In the genomic region with DNA sequence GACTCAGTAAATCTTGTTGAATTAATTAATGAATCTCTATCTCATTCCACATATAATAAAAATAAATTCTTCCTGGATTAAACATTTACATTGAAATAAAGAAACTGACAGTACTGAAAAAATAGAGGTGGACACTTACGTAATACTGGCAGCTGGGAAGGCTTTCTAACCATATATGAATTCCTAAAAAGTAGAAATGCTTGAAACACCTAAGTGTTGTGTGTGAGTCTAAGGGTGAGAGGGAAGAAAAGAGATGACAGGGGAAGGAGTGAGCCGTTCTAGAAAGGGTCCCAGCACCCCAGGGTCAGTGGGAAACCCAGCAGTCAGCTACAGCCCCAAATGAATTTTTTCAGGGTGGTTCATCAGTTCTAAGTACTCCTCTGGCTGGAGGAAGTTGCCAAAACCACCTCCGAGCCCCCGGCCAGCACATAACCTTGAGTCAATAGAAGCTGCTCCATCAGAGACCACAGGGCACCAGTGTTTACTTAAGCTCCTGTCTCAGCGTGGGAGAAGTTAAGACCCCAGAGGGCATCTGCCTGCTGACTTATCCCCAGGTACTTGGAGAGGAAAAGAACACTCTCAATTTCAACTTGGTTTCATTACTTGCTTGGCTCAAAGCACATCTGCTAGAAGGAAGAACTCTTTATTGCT, we compare ENCODE assay signal across 10 cellular contexts. TPM values are rescaled to one million over a fixed set of nuclear protein-coding genes. Genes with fewer than 3 reads are reported as not detected.
A peak's percentile ranks its signal among the peaks of the same experiment; 100 is the strongest.
DNase-seq lines count a peak whose midpoint lies in the region; ATAC-seq, FAIRE-seq and TF ChIP-seq lines count a peak whose summit lies in the region.
"Had no signal": no experiment of that assay in that cellular context is flagged by ENCODE, and none has a peak within 500 bp of the region (broad histone marks: within the 10 kb centered on the region; RNA-seq: fewer than 3 reads in every experiment).

No MANE protein-coding gene starts in this region.

- BruUV-seq in GM12878 (replicated peaks; lab: Mats Ljungman, UMichigan) = no TSS peak

- no peak for ATAC-seq in CD4-positive, alpha-beta T cell (ENCODE audit: poor library complexity)
- ATAC-seq in GM12878 = no peak
- ATAC-seq in GM21360 (IDR thresholded peaks at IDR 0.05; ENCODE audit: unreplicated experiment) = no peak
- no peak for ATAC-seq in GM18867 (IDR thresholded peaks at IDR 0.05; ENCODE audit: unreplicated experiment)

- peak overlapping the region; percentile 7 for H3K27ac ChIP-seq in CD4-positive, alpha-beta T cell (ENCODE audit: low read depth, low read length)
- H3K27ac ChIP-seq in KOPT-K1 (ENCODE audit: low read depth, low read length, poor library complexity, severe bottlenecking) (peak overlapping the region; percentile 94), GM12878 (ENCODE audit: control insufficient read depth, insufficient read depth) (no peak overlapping the region)

- H4K20me1 ChIP-seq in GM12878 (ENCODE audit: control insufficient read depth, insufficient read depth) = no peaks in the 10 kb centered on the region

- FAIRE-seq in GM12878 (lab: Jason Lieb, UNC) = no peak
- FAIRE-seq: H1 had no signal

- SMC1A ChIA-PET in GM12878 (lab: Charles Lee; ENCODE audit: uncharacterized antibody, unreplicated experiment) = interaction anchor here (1.0 kb wide), 1 partner anchor 16 kb away, joined by 6 read pairs; no protein-coding TSS in a partner anchor

- no peak overlapping the region for H3K4me2 ChIP-seq in GM12878 (ENCODE audit: control insufficient read depth, insufficient read depth)

- no peaks in the 10 kb centered on the region for H3K36me3 Mint-ChIP-seq in CD4-positive, alpha-beta T cell (ENCODE audit: low read depth)
- no peaks in the 10 kb centered on the region for H3K36me3 Mint-ChIP-seq in nephron (ENCODE audit: low read depth)

- RAD21 ChIA-PET in GM12878 (lab: Charles Lee; ENCODE audit: unreplicated experiment) = no interaction called here

- CTCF ChIA-PET in CD4-positive, alpha-beta T cell (lab: Charles Lee) = interaction anchor here (1.3 to 1.5 kb wide), 2 partner anchors 14 to 16 kb away, joined by 3 to 7 read pairs; no protein-coding TSS in a partner anchor
- CTCF ChIA-PET in GM12878 (lab: Yijun Ruan, JAX) = interaction anchor here (4.8 kb wide), 1 partner anchor 16 kb away, joined by 19 read pairs; no protein-coding TSS in a partner anchor

- peak overlapping the region; percentile 25; the same call in 1 of the 2 replicates for H2AFZ ChIP-seq in GM12878 (ENCODE audit: control insufficient read depth, low read depth, low read length)

- H3K4me1 Mint-ChIP-seq in CD4-positive, alpha-beta T cell (ENCODE audit: low read depth) = peaks cover 86% of the 10 kb centered on the region
- H3K4me1 Mint-ChIP-seq in nephron = peaks cover 45% of the 10 kb centered on the region

- peak overlapping the region; percentile 57 for H3K4me3 Mint-ChIP-seq in CD4-positive, alpha-beta T cell
- no peak overlapping the region for H3K4me3 Mint-ChIP-seq in nephron

- no peak overlapping the region for H3K9ac ChIP-seq in GM12878 (ENCODE audit: control insufficient read depth, insufficient read depth, low read length)

- TF ChIP-seq POLR2A in GM12878 (IDR thresholded peaks at IDR 0.05; ENCODE audit: low read depth, low read length) = no peak

- H3K9me3 ChIP-seq in CD4-positive, alpha-beta T cell (ENCODE audit: control insufficient read depth, low read length) = no peaks in the 10 kb centered on the region
- H3K9me3 ChIP-seq in KOPT-K1 (ENCODE audit: insufficient read depth, low read length, poor library complexity, severe bottlenecking) (no peaks in the 10 kb centered on the region), GM12878 (replicated peaks; ENCODE audit: control insufficient read depth, insufficient read depth, low read length) (no peaks in the 10 kb centered on the region)

- H3K36me3 ChIP-seq in KOPT-K1 (ENCODE audit: insufficient read depth, low read length) (no peaks in the 10 kb centered on the region), GM12878 (ENCODE audit: control insufficient read depth in 2 of 2, insufficient read depth in 2 of 2, low read length in 1 of 2) (no peaks in the 10 kb centered on the region)

- no peak for TF ChIP-seq EP300 in GM12878 (IDR thresholded peaks at IDR 0.05; ENCODE audit: borderline replicate concordance in 1 of 2, control insufficient read depth in 1 of 2, low read depth in 2 of 2, low read length in 2 of 2)

- TF ChIP-seq CTCF in CD4-positive, alpha-beta T cell (IDR thresholded peaks at IDR 0.05) = no peak
- TF ChIP-seq CTCF in GM12878 (IDR thresholded peaks at IDR 0.05 in 2 of 3, conservative IDR thresholded peaks at IDR 0.05 in 1 of 3; ENCODE audit: control insufficient read depth in 2 of 3, extremely low read depth in 1 of 3, insufficient read depth in 1 of 3, low read depth in 3 of 3, low read length in 3 of 3) = no peak
- no peak for TF ChIP-seq CTCF in nephron (IDR thresholded peaks at IDR 0.05; ENCODE audit: unreplicated experiment in 3 of 3)

- H3K27ac Mint-ChIP-seq in CD4-positive, alpha-beta T cell = peak overlapping the region; percentile 94
- H3K27ac Mint-ChIP-seq in nephron = peak overlapping the region in 2 of 3 experiments; percentile 28 to 40

- 44% methylated on average over 5 of the region's 5 CpGs for WGBS in GM12878 (ENCODE audit: insufficient coverage, insufficient replicate concordance, low lambda C conversion rate, missing lambda C conversion rate)

- POLR2A ChIA-PET in CD4-positive, alpha-beta T cell (lab: Charles Lee) = interaction anchor here (1.0 to 1.6 kb wide), 4 partner anchors 13 to 30 kb away, joined by 3 to 6 read pairs (median 5); partner anchors contain the start of genes DKC1 and GAB3
- POLR2A ChIA-PET in GM12878 (lab: Charles Lee) = no interaction called here

- TF ChIP-seq RAD21 in GM12878 (IDR thresholded peaks at IDR 0.05; ENCODE audit: insufficient read depth, low read depth, low read length) = no peak

- no peak for DNase-seq in CD4-positive, alpha-beta T cell
- no peak for DNase-seq in GM12878 (ENCODE audit: low read depth, low spot score)
- DNase-seq in ecto neural progenitor cell (ENCODE audit: low spot score) = no peak
- DNase-seq in HUDEP-2 (lab: John Stamatoyannopoulos, UW; ENCODE audit: unreplicated experiment in 76 of 76) = no peak
- DNase-seq: Karpas-422 had no signal

- peaks cover 8% of the 10 kb centered on the region for H3K4me1 ChIP-seq in GM12878 (ENCODE audit: control insufficient read depth, insufficient read depth, low read length)

- intact Hi-C loops in CD4-positive, alpha-beta T cell (cut with DNase I, micrococcal nuclease) = loop anchor here in 1 of 2 experiments (2.0 kb wide), 1 partner anchor 16 kb away; no protein-coding TSS in a partner anchor
- intact Hi-C loops in GM12878 (cut with micrococcal nuclease; ENCODE audit: unreplicated experiment) = no loop called here

- H3K79me2 ChIP-seq in GM12878 (ENCODE audit: control insufficient read depth, insufficient read depth, low read length) = no peaks in the 10 kb centered on the region

- no peaks in the 10 kb centered on the region for H3K9me3 Mint-ChIP-seq in CD4-positive, alpha-beta T cell
- H3K9me3 Mint-ChIP-seq in nephron = peaks cover 6% of the 10 kb centered on the region

- H3K27me3 ChIP-seq in CD4-positive, alpha-beta T cell (ENCODE audit: control insufficient read depth, insufficient read depth, low read length) = no peaks in the 10 kb centered on the region
- no peaks in the 10 kb centered on the region for H3K27me3 ChIP-seq in GM12878 (replicated peaks in 1 of 2; ENCODE audit: control insufficient read depth in 2 of 2, insufficient read depth in 2 of 2, low read length in 1 of 2)

- in situ Hi-C loops in GM12878 (cut with MboI) = loop anchor here (25.0 kb wide), 1 partner anchor 145 kb away; the partner anchor contains the start of gene CTAG1A

- no peak overlapping the region for H3K4me3 ChIP-seq in GM12878

- H3K27me3 Mint-ChIP-seq in CD4-positive, alpha-beta T cell = no peaks in the 10 kb centered on the region
- H3K27me3 Mint-ChIP-seq in nephron (ENCODE audit: low read depth) = no peaks in the 10 kb centered on the region

TF ChIP-seq in GM12878, 131 proteins besides CTCF, POLR2A, EP300 and RAD21 (continues in another document):
- TF ChIP-seq YBX1 (IDR thresholded peaks at IDR 0.05) = no peak

RNA-seq across cellular contexts. Expression of gene GAB3, which starts 18.3 kb away (rescaled TPM):
- total RNA-seq in CD4-positive, alpha-beta T cell = 1 to 10 TPM; 3.4 to 3.5 TPM
- total RNA-seq in GM12878 (2013; cell fraction: nucleolus; rRNA removed) = 3.5 and 3.7 TPM in 2 replicates
- 0.85 and 1.3 TPM in 2 replicates for total RNA-seq in GM12878 (2014; rRNA removed)
- 0.88 and 0.89 TPM in 2 replicates for total RNA-seq in GM12878 (2014; rRNA removed; fragmentation: Illumina TruSeq; extraction: Trizol)
- total RNA-seq in GM12878 (2021) = 0.96 and 2.0 TPM in 2 replicates
- 0.87 TPM for polyA plus RNA-seq in GM12878 (2011; ENCODE audit: low read depth)
- 0.14 and 0.23 TPM in 2 replicates for polyA plus RNA-seq in GM12878 (2011; rRNA removed)
- polyA plus RNA-seq in GM12878 (2011; cell fraction: cytosol; rRNA removed) = 0.07 and 0.10 TPM in 2 replicates
- 0.48 and 0.64 TPM in 2 replicates for polyA plus RNA-seq in GM12878 (2011; cell fraction: nucleus; rRNA removed)
- 0.87 and 1.5 TPM in 2 replicates for polyA plus RNA-seq in GM12878 (2012)
- polyA plus RNA-seq in GM12878 (2014; fragmentation: Illumina TruSeq; extraction: Trizol) = 0.93 and 1.0 TPM in 2 replicates
- under 1 TPM; 0.29 to 0.69 TPM for polyA plus RNA-seq in GM12878 (2014; fragmentation: Nextera tagmentation; extraction: Ambion mirVana)
- 0.66 and 1.4 TPM in 2 replicates for polyA plus RNA-seq in GM12878 (2014; rRNA removed)
- under 1 TPM; 0.10 to 0.86 TPM for polyA plus RNA-seq in GM12878 (2016; fragmentation: Nextera tagmentation; extraction: Ambion mirVana)
- polyA minus RNA-seq in GM12878 (2011; rRNA and poly(A)+ RNA removed) = 0.15 and 0.46 TPM in 2 replicates
- polyA minus RNA-seq in GM12878 (2011; cell fraction: cytosol; rRNA and poly(A)+ RNA removed) = not detected in 2 replicates
- 0.10 and 0.12 TPM in 2 replicates for polyA minus RNA-seq in GM12878 (2011; cell fraction: nucleus; rRNA and poly(A)+ RNA removed)

RNA-seq across cellular contexts. Expression of gene DKC1, which starts 30.1 kb away (rescaled TPM):
- total RNA-seq in CD4-positive, alpha-beta T cell = 10 to 100 TPM; 51.7 to 58.6 TPM
- total RNA-seq in GM12878 (2013; cell fraction: nucleolus; rRNA removed) = 116 and 131 TPM in 2 replicates
- total RNA-seq in GM12878 (2014; rRNA removed) = 70.1 and 78.1 TPM in 2 replicates
- 112 and 121 TPM in 2 replicates for total RNA-seq in GM12878 (2014; rRNA removed; fragmentation: Illumina TruSeq; extraction: Trizol)
- total RNA-seq in GM12878 (2021) = 111 TPM in 2 replicates
- polyA plus RNA-seq in GM12878 (2011; ENCODE audit: low read depth) = 61.9 TPM
- 102 and 112 TPM in 2 replicates for polyA plus RNA-seq in GM12878 (2011; rRNA removed)
- polyA plus RNA-seq in GM12878 (2011; cell fraction: cytosol; rRNA removed) = 59.9 and 65.0 TPM in 2 replicates
- 122 and 138 TPM in 2 replicates for polyA plus RNA-seq in GM12878 (2011; cell fraction: nucleus; rRNA removed)
- 64.3 and 69.0 TPM in 2 replicates for polyA plus RNA-seq in GM12878 (2012)
- polyA plus RNA-seq in GM12878 (2014; fragmentation: Illumina TruSeq; extraction: Trizol) = 142 and 145 TPM in 2 replicates
- 100 to 1,000 TPM; 106 to 159 TPM for polyA plus RNA-seq in GM12878 (2014; fragmentation: Nextera tagmentation; extraction: Ambion mirVana)
- polyA plus RNA-seq in GM12878 (2014; rRNA removed) = 89.5 and 93.2 TPM in 2 replicates
- polyA plus RNA-seq in GM12878 (2016; fragmentation: Nextera tagmentation; extraction: Ambion mirVana) = 100 to 1,000 TPM; 135 to 136 TPM
- 72.8 and 92.0 TPM in 2 replicates for polyA minus RNA-seq in GM12878 (2011; rRNA and poly(A)+ RNA removed)
- 16.8 and 40.1 TPM in 2 replicates for polyA minus RNA-seq in GM12878 (2011; cell fraction: cytosol; rRNA and poly(A)+ RNA removed)
- polyA minus RNA-seq in GM12878 (2011; cell fraction: nucleus; rRNA and poly(A)+ RNA removed) = 51.6 and 71.2 TPM in 2 replicates
